Comparison of ENCODE assay signal across 1 cellular context in the genomic region with DNA sequence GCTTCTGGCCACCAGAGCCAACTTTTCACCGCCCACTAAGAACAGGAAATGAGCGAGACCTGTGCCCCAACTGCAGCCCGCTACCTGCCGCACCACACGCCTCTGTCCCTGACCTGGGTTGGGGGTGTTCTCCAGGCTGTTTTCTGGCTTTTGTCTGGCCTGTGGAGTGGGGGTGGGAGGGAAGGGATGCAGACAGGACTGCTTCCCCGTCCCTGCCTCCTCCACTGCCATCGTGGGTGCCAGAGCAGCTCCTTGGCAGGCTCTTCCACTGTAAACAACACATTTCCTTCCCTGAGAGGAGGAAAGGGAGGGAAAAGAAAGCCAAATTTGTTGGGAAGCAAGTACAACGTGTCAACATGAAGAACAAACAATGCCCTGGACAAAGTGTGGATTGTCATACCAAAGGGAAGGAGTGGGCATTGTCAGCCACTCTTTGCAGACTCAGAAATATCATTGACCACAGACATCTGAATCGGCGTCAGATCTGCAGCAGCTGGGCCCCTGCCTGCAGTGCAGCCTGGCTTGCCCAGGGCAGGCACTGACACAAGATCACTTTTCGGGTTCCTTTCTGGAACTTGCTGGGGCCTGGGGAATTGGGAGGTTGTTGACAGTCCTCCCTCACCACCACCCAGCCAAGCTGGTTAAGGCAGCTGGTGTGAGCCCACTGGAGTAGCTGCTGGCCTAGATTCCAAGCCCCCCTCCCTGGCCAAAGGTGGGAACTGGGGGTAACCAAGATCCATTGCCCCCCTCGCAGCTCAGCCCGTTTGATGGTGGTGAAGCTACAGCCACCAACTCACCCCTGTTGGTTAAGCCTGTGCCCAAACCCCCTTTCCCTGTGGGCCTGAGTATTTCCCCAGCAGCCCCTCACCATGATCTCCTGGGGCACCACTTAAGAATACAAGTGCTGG.
TF ChIP-seq lines count a peak whose summit lies in the region.

No MANE protein-coding gene starts in this region.

TF ChIP-seq in IMR-90, 13 proteins besides CTCF, POLR2A, EP300 and RAD21 (continued from another document):
- TF ChIP-seq, protein P1, sequence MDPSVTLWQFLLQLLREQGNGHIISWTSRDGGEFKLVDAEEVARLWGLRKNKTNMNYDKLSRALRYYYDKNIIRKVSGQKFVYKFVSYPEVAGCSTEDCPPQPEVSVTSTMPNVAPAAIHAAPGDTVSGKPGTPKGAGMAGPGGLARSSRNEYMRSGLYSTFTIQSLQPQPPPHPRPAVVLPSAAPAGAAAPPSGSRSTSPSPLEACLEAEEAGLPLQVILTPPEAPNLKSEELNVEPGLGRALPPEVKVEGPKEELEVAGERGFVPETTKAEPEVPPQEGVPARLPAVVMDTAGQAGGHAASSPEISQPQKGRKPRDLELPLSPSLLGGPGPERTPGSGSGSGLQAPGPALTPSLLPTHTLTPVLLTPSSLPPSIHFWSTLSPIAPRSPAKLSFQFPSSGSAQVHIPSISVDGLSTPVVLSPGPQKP (IDR thresholded peaks at IDR 0.05; ENCODE audit: borderline replicate concordance, low read depth, low read length): no peak
- no peak for TF ChIP-seq CHD1 (IDR thresholded peaks at IDR 0.05; ENCODE audit: low read depth, low read length)
TF ChIP-seq in IMR-90: peak in this region for 0.
